1 cellular context compared by ENCODE assay signal in the genomic region with DNA sequence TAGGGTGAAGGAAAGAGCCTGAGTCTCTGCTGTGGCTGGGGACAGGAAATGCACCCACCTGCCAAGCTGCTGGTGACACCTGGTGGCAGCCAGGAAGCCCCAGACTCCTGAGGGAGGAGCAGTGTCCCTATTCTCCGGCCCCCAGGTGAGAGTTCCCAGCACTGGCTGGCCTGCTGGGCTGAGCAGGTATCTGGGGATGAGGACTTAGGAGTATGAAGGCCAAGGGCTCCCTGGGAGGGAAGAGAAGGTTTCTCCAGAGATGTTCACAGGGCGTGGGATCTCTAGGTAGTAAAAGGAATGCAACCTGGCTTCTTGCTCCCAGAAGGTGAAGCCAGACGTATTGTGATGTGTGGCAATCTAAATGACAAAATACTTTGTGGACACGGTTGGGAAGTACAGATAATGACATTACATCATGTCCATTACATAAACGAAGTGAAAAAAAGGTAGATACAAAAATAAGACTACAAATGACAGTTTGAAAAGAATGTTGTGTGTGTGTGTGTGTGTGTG.
TF ChIP-seq lines count a peak whose summit lies in the region.

No MANE protein-coding gene starts in this region.

TF ChIP-seq in GM12878, 131 proteins besides CTCF, POLR2A, EP300 and RAD21 (continued from another document):
- peak; percentile 67; the same call in 1 of the 2 replicates for TF ChIP-seq ZBED1 (IDR thresholded peaks at IDR 0.05; ENCODE audit: borderline replicate concordance)
- no peak for TF ChIP-seq TARDBP (IDR thresholded peaks at IDR 0.05; ENCODE audit: borderline replicate concordance)
- 0 out of 2 replicates have a peak, but pooled peaks have one; percentile 12 for TF ChIP-seq JUNB (IDR thresholded peaks at IDR 0.05)
- peak; percentile 88 for TF ChIP-seq TCF3 (IDR thresholded peaks at IDR 0.05; ENCODE audit: borderline replicate concordance, insufficient read depth, low read depth, low read length)
- TF ChIP-seq EED (IDR thresholded peaks at IDR 0.05; ENCODE audit: low read depth) = peak; percentile 56; the same call in 1 of the 2 replicates
- TF ChIP-seq RAD51 (IDR thresholded peaks at IDR 0.05) = no peak
- TF ChIP-seq ATF7 (IDR thresholded peaks at IDR 0.05; ENCODE audit: low read depth) = peak; percentile 80
- TF ChIP-seq, protein P1, sequence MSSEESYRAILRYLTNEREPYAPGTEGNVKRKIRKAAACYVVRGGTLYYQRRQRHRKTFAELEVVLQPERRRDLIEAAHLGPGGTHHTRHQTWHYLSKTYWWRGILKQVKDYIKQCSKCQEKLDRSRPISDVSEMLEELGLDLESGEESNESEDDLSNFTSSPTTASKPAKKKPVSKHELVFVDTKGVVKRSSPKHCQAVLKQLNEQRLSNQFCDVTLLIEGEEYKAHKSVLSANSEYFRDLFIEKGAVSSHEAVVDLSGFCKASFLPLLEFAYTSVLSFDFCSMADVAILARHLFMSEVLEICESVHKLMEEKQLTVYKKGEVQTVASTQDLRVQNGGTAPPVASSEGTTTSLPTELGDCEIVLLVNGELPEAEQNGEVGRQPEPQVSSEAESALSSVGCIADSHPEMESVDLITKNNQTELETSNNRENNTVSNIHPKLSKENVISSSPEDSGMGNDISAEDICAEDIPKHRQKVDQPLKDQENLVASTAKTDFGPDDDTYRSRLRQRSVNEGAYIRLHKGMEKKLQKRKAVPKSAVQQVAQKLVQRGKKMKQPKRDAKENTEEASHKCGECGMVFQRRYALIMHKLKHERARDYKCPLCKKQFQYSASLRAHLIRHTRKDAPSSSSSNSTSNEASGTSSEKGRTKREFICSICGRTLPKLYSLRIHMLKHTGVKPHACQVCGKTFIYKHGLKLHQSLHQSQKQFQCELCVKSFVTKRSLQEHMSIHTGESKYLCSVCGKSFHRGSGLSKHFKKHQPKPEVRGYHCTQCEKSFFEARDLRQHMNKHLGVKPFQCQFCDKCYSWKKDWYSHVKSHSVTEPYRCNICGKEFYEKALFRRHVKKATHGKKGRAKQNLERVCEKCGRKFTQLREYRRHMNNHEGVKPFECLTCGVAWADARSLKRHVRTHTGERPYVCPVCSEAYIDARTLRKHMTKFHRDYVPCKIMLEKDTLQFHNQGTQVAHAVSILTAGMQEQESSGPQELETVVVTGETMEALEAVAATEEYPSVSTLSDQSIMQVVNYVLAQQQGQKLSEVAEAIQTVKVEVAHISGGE (CRISPR knock-in tag; IDR thresholded peaks at IDR 0.05) = no peak
TF ChIP-seq in GM12878: peak in this region for 15.
